32 cellular contexts compared by ENCODE assay signal in the genomic region with DNA sequence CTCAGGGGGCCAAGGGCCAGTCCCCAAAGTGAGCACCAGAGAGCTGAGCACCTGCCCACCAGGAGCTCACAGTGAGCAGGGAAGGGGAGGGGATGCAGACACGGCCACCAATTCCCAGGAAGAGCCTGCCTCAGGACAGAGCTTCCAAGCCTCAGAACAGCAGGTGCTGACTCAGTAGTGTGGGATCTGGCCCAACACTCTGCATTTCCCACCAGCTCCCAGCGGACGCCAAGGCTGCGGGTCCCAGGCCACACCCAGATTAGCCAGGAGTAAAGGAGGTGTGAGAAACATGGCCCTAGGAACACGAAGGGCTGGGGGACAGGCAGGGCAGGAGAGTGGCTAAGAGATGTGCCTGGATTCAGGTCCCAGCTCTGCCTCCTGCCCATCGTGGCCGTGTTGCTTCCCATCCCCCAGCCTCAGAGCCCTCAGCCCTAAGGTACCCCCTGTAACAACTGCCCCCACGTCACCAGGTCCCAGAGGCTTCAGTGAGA. TPM values are rescaled to one million over a fixed set of nuclear protein-coding genes. Genes with fewer than 3 reads are reported as not detected.
DNase-seq lines count a peak whose midpoint lies in the region; ATAC-seq and TF ChIP-seq lines count a peak whose summit lies in the region.
"Had no signal": no experiment of that assay in that cellular context is flagged by ENCODE, and none has a peak within 500 bp of the region (broad histone marks: within the 10 kb centered on the region; RNA-seq: fewer than 3 reads in every experiment).

No MANE protein-coding gene starts in this region.

- H3K9me3 ChIP-seq in heart right ventricle (no peaks in the 10 kb centered on the region), vagina (no peaks in the 10 kb centered on the region)
- H3K9me3 ChIP-seq: ascending aorta, colonic mucosa, ovary, SK-N-SH had no signal

- H3K4me1 ChIP-seq in heart right ventricle (peaks cover 0 to 5% (median 0%) of the 10 kb centered on the region in 9 donors), vagina (peaks cover 55% of the 10 kb centered on the region)

- DNase-seq in Right ventricle myocardium inferior (ENCODE audit: missing footprints) (peak; percentile 37), heart right ventricle (no peak), epithelial cell of prostate (ENCODE audit: low read depth, low spot score) (no peak), neural crest cell (ENCODE audit: low read depth, low spot score) (no peak), vagina (ENCODE audit: extremely low spot score in 2 of 2) (no peak), NCI-H1417 (lab: John Stamatoyannopoulos, UW) (no peak), NCI-H1436 treated with DMSO at 0.1 percent for 48 hours (lab: John Stamatoyannopoulos, UW) (no peak), NCI-H2171 treated with DMSO at 0.1 percent for 48 hours (lab: John Stamatoyannopoulos, UW) (no peak)
- DNase-seq: activated CD4-positive, alpha-beta T cell treated with anti-CD3 and anti-CD28 coated beads, Interleukin-2, amount 50 U/mL, for 48 hours; activated T-cell treated with anti-CD3 and anti-CD28 coated beads, Interleukin-2, amount 50 U/mL, for 48 hours; colonic mucosa; effector CD4-positive, alpha-beta T cell; head of caudate nucleus; islet precursor cell; Kasumi-1; natural killer cell; NCI-H446 treated with DMSO at 0.1 percent for 48 hours; ovary; retina; RPMI8226; SK-N-SH; small intestine; stimulated activated naive CD4-positive, alpha-beta T cell treated with Interleukin-2 at 50 U/mL for 16 hours; T-helper 17 cell had no signal

- H3K4me3 ChIP-seq in heart right ventricle (no peak overlapping the region), vagina (no peak overlapping the region)
- H3K4me3 ChIP-seq: ascending aorta, cardiac muscle cell, colonic mucosa, ovary had no signal

- no peak for TF ChIP-seq POLR2A in vagina (IDR thresholded peaks at IDR 0.05)

- no peaks in the 10 kb centered on the region for H3K36me3 Mint-ChIP-seq in neural crest cell (ENCODE audit: low read depth)
- H3K36me3 Mint-ChIP-seq: natural killer cell had no signal

- H3K27ac Mint-ChIP-seq in neural crest cell (ENCODE audit: unreplicated experiment): peak overlapping the region; percentile 43
- H3K27ac Mint-ChIP-seq: natural killer cell, T-helper 17 cell had no signal

- ATAC-seq in Right ventricle myocardium inferior (no peak), heart right ventricle (no peak)
- ATAC-seq: HepG2, natural killer cell, T-helper 17 cell had no signal

- H3K4me1 Mint-ChIP-seq in neural crest cell: no peaks in the 10 kb centered on the region

- H3K36me3 ChIP-seq in heart right ventricle (no peaks in the 10 kb centered on the region), vagina (no peaks in the 10 kb centered on the region)
- H3K36me3 ChIP-seq: ascending aorta, cardiac muscle cell, colonic mucosa, ovary had no signal

- no peak overlapping the region for H3K4me3 Mint-ChIP-seq in neural crest cell
- H3K4me3 Mint-ChIP-seq: natural killer cell, T-helper 17 cell had no signal

- no peaks in the 10 kb centered on the region for H3K9me3 Mint-ChIP-seq in neural crest cell
- H3K9me3 Mint-ChIP-seq: natural killer cell had no signal

- TF ChIP-seq CTCF in heart right ventricle (IDR thresholded peaks at IDR 0.05) (no peak), neural crest cell (conservative IDR thresholded peaks at IDR 0.05) (no peak), vagina (IDR thresholded peaks at IDR 0.05) (no peak)

- no peaks in the 10 kb centered on the region for H3K27me3 ChIP-seq in heart right ventricle
- no peaks in the 10 kb centered on the region for H3K27me3 ChIP-seq in vagina
- H3K27me3 ChIP-seq: ascending aorta, cardiac muscle cell, colonic mucosa, ovary had no signal

- intact Hi-C loops in Right ventricle myocardium inferior (cut with DNase I): loop anchor here (5.0 kb wide), 1 partner anchor 803 kb away; no protein-coding TSS in a partner anchor
- intact Hi-C loops in heart right ventricle (cut with DNase I): loop anchor here (5.0 to 10.0 kb wide), 10 partner anchors 108 to 1045 kb away; no protein-coding TSS in a partner anchor
- intact Hi-C loops in vagina (cut with DNase I): no loop called here

- H3K27ac ChIP-seq in heart right ventricle (no peak overlapping the region), epithelial cell of prostate (peak overlapping the region; percentile 100), vagina (peak overlapping the region; percentile 85)
- H3K27ac ChIP-seq: ascending aorta, cardiac muscle cell, colonic mucosa, ovary had no signal

- peaks cover 18% of the 10 kb centered on the region for H3K27me3 Mint-ChIP-seq in neural crest cell (ENCODE audit: low read depth)

- WGBS in heart right ventricle, 2 donors: 55 to 64% methylated on average over 8 of the region's 8 CpGs

RNA-seq across cellular contexts. Expression of a gene that starts 28.4 kb away (rescaled TPM):
- total RNA-seq in Right ventricle myocardium inferior (1,166 TPM), heart right ventricle (1,000 to 10,000 TPM; 1,115 to 1,330 (median 1,284) TPM), neural crest cell (617 and 620 TPM in 2 replicates), vagina (204 TPM)
- 1,000 to 10,000 TPM in 1 of 2 donors, 100 to 1,000 TPM in 1; 551 to 1,123 TPM for polyA plus RNA-seq in heart right ventricle

RNA-seq across cellular contexts. Expression of a gene that starts 35.9 kb away (rescaled TPM):
- total RNA-seq in Right ventricle myocardium inferior (not detected), heart right ventricle (not detected), neural crest cell (not detected in 2 replicates), vagina (165 TPM)
- polyA plus RNA-seq in heart right ventricle: under 1 TPM in 1 of 2 donors, not detected in 1; 0.07 TPM
- total RNA-seq: cardiac muscle cell, liver, natural killer cell, T-helper 17 cell had no signal

RNA-seq across cellular contexts. Expression of a gene that starts 47.7 kb away (rescaled TPM):
- total RNA-seq in Right ventricle myocardium inferior (not detected), heart right ventricle (under 1 TPM in 1 of 10 donors, not detected in 9; 0.15 TPM), neural crest cell (not detected in 2 replicates), vagina (872 TPM)
- polyA plus RNA-seq in heart right ventricle: under 1 TPM; 0.12 to 0.44 TPM
- total RNA-seq: cardiac muscle cell, colonic mucosa, HepG2, liver, natural killer cell, OCI-LY7, T-helper 17 cell, urinary bladder had no signal
- polyA plus RNA-seq: HepG2, liver, ovary, SK-N-SH had no signal

RNA-seq across cellular contexts. Expression of a gene that starts 51.9 kb away (rescaled TPM):
- not detected for total RNA-seq in Right ventricle myocardium inferior
- total RNA-seq in heart right ventricle: not detected
- polyA plus RNA-seq in heart right ventricle: not detected
- not detected in 2 replicates for total RNA-seq in neural crest cell
- not detected for total RNA-seq in vagina
- total RNA-seq: ascending aorta, cardiac muscle cell, colonic mucosa, H4, liver, natural killer cell, OCI-LY7, ovary, T-helper 17 cell, temporal lobe, urinary bladder had no signal
- polyA plus RNA-seq: cardiac muscle cell, liver, ovary, SK-N-SH, urinary bladder had no signal

Comparison
In these comparisons a context has a peak if more than half of its experiments do, and no peak if none do; other contexts are left out.
1. H3K27ac ChIP-seq: peak in epithelial cell of prostate (single experiment) and vagina (single experiment); none in heart right ventricle (0 of 10).
2. RNA of a gene that starts 35.9 kb away (total RNA-seq): 165 TPM in vagina (single experiment); not detected in neural crest cell, not detected in Right ventricle myocardium inferior (single experiment) and not detected in heart right ventricle; every median in the first group is over 100 times any median in the second.
3. RNA of a gene that starts 47.7 kb away (total RNA-seq): 872 TPM in vagina (single experiment); not detected in Right ventricle myocardium inferior (single experiment), 0.15 TPM in heart right ventricle and not detected in neural crest cell; every median in the first group is over 100 times any median in the second.